ENCODE assay signal across 8 cellular contexts in the genomic region with DNA sequence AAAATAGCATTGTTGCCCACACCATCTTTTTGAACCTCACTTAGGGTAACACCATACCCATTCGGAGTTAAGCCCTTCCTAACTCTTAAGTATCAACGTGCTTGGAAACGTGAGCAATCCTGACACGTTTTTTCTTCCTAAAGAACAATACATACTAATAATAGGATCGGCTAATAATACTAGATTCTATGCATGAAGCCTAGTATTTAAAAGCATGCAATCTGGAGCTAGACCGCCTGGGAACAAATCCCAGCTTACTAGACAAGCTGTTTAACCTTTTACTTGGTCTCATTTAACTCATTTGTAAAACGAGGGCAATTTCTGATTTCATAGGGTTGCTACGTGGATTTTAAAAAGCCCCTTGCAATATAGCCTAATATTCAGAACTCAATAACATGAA. TPM values are rescaled to one million over a fixed set of nuclear protein-coding genes. Genes with fewer than 3 reads are reported as not detected.
DNase-seq lines count a peak whose midpoint lies in the region; ATAC-seq and TF ChIP-seq lines count a peak whose summit lies in the region.

No MANE protein-coding gene starts in this region.

- intact Hi-C loops in left ventricle myocardium inferior (cut with micrococcal nuclease): no loop called here
- intact Hi-C loops in Right ventricle myocardium superior (cut with DNase I): loop anchor here (5.0 kb wide), 1 partner anchor 66 kb away; no protein-coding TSS in a partner anchor
- intact Hi-C loops in gastrocnemius medialis (cut with DNase I; ENCODE audit: low total_unique reads): loop anchor here (5.0 kb wide), 1 partner anchor 654 kb away; a partner anchor contains a TSS

- ATAC-seq in Right ventricle myocardium superior (ENCODE audit: poor library complexity) (no peak), gastrocnemius medialis (no peak)

- H3K27ac ChIP-seq in left ventricle myocardium inferior (replicated peaks) (peak overlapping the region; percentile 98), VCaP (peak overlapping the region; percentile 95), gastrocnemius medialis (peak overlapping the region; percentile 87 to 98 (median 92))

- H3K4me1 ChIP-seq in left ventricle myocardium inferior: peaks cover 36% of the 10 kb centered on the region
- H3K4me1 ChIP-seq in gastrocnemius medialis: peaks cover 28% of the 10 kb centered on the region in 2 donors

- H3K36me3 ChIP-seq in left ventricle myocardium inferior: no peaks in the 10 kb centered on the region
- no peaks in the 10 kb centered on the region for H3K36me3 ChIP-seq in gastrocnemius medialis

- H3K9me3 ChIP-seq in left ventricle myocardium inferior (replicated peaks) (no peaks in the 10 kb centered on the region), gastrocnemius medialis (no peaks in the 10 kb centered on the region)

- in situ Hi-C loops in gastrocnemius medialis (cut with MboI; ENCODE audit: low sequenced_read_pairs in 4 of 4): no loop called here

- TF ChIP-seq CTCF in left ventricle myocardium inferior (IDR thresholded peaks at IDR 0.05; ENCODE audit: borderline replicate concordance) (no peak), VCaP (conservative IDR thresholded peaks at IDR 0.05) (no peak), gastrocnemius medialis (IDR thresholded peaks at IDR 0.05 in 4 of 5, conservative IDR thresholded peaks at IDR 0.05 in 1 of 5) (no peak)

- no peaks in the 10 kb centered on the region for H3K27me3 ChIP-seq in left ventricle myocardium inferior (ENCODE audit: low read depth)
- H3K27me3 ChIP-seq in gastrocnemius medialis: no peaks in the 10 kb centered on the region

- peak overlapping the region; percentile 77 for H3K4me3 ChIP-seq in left ventricle myocardium inferior
- H3K4me3 ChIP-seq in gastrocnemius medialis: peak overlapping the region; percentile 80 to 87 (median 84)

- no peak for DNase-seq in left ventricle myocardium inferior
- no peak for DNase-seq in Right ventricle myocardium superior
- peak; percentile 11 for DNase-seq in foreskin melanocyte
- DNase-seq in gastrocnemius medialis: no peak
- DNase-seq in UCSD-AML1 (lab: John Stamatoyannopoulos, UW; ENCODE audit: unreplicated experiment): no peak
- DNase-seq in NCI-H2081 (lab: John Stamatoyannopoulos, UW): no peak
- DNase-seq in islet precursor cell: no peak

- TF ChIP-seq POLR2A in gastrocnemius medialis (IDR thresholded peaks at IDR 0.05): no peak

RNA-seq across cellular contexts. Expression of a gene that starts 0.9 kb away (rescaled TPM):
- total RNA-seq in left ventricle myocardium inferior: 9.7 TPM
- 8.4 TPM for total RNA-seq in Right ventricle myocardium superior
- 1 to 10 TPM; 2.5 to 6.2 (median 4.6) TPM for total RNA-seq in gastrocnemius medialis
